Comparison of ENCODE assay signal across 16 cellular contexts in the genomic region with DNA sequence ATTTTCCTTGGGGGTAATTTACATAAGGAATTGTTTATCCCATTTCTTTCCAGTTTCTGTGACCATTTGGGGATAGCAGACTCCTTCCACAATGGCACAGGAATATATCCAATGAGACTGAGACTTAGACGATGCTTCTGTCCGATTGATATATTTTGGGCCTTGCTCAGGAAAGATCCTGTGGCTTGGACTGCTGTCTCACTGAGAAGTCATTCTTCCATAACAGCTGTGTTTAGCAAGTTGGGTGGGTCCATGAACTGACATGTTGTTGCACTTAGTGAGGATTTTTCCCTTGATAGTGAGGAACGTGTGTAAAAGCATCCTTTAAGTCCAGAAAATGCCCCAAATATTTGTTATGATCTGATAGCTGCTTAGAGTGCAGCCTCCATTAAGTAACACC.
"Had no signal": no experiment of that assay in that cellular context is flagged by ENCODE, and none has a peak within 500 bp of the region (broad histone marks: within the 10 kb centered on the region; RNA-seq: fewer than 3 reads in every experiment).

No MANE protein-coding gene starts in this region.

- H3K36me3 ChIP-seq: breast epithelium, right lobe of liver, uterus had no signal

- H3K4me3 Mint-ChIP-seq: mesothelial cell of epicardium, naive B cell, nephron progenitor cell had no signal

- H3K9me3 Mint-ChIP-seq: mesothelial cell of epicardium, naive B cell, nephron progenitor cell, type B pancreatic cell had no signal

- H3K4me3 ChIP-seq: breast epithelium, dorsolateral prefrontal cortex, hepatocyte, right lobe of liver, uterus had no signal

- H3K9me3 ChIP-seq: breast epithelium, right lobe of liver, uterus had no signal

- H3K36me3 Mint-ChIP-seq: mesothelial cell of epicardium, type B pancreatic cell had no signal

- H3K27me3 Mint-ChIP-seq: naive B cell had no signal

- H3K4me1 Mint-ChIP-seq: naive B cell had no signal

- DNase-seq: caudate nucleus; cortex of kidney; dorsolateral prefrontal cortex; effector CD8-positive, alpha-beta T cell; head of caudate nucleus; naive B cell; nephron progenitor cell; right lobe of liver; small intestine; stimulated activated CD4-positive, alpha-beta T cell treated with anti-CD3 and anti-CD28 coated beads, Interleukin-12 subunit alpha, Interleukin-12 subunit beta, amount 100 ng/mL, for 4 hours; stimulated activated naive CD4-positive, alpha-beta T cell; uterus had no signal

- H3K27ac Mint-ChIP-seq: mesothelial cell of epicardium, naive B cell, nephron progenitor cell, type B pancreatic cell had no signal

- H3K4me1 ChIP-seq: right lobe of liver, uterus had no signal

- H3K27ac ChIP-seq: breast epithelium, hepatocyte, right lobe of liver, uterus had no signal

- H3K27me3 ChIP-seq: breast epithelium, dorsolateral prefrontal cortex, hepatocyte, right lobe of liver, uterus had no signal

- ATAC-seq: right lobe of liver had no signal
